ENCODE assay signal across 16 cellular contexts in genomic region chr5:126651013-126651577, GRCh38.
"Had no signal": no experiment of that assay in that cellular context is flagged by ENCODE, and none has a peak within 500 bp of the region (broad histone marks: within the 10 kb centered on the region; RNA-seq: fewer than 3 reads in every experiment).

No MANE protein-coding gene starts in this region.

- H3K36me3 Mint-ChIP-seq: naive thymus-derived CD4-positive, alpha-beta T cell; stimulated activated effector memory CD8-positive, alpha-beta T cell treated with anti-CD3 and anti-CD28 coated beads, Interleukin-12 subunit alpha, Interleukin-12 subunit beta, amount 100 ng/mL, for 72 hours had no signal

- H3K27ac ChIP-seq: heart right ventricle, uterus had no signal

- ATAC-seq: activated naive CD8-positive, alpha-beta T cell treated with anti-CD3 and anti-CD28 coated beads, Interleukin-2, amount 50 U/mL, for 24 hours; activated T-helper 17 cell treated with anti-CD3 and anti-CD28 coated beads, Interleukin-2, amount 50 U/mL, for 72 hours; heart right ventricle; left cardiac atrium; mucosa of descending colon; naive thymus-derived CD4-positive, alpha-beta T cell; stimulated activated effector memory CD8-positive, alpha-beta T cell treated with anti-CD3 and anti-CD28 coated beads, Interleukin-12 subunit alpha, Interleukin-12 subunit beta, amount 100 ng/mL, for 72 hours had no signal

- H3K4me3 Mint-ChIP-seq: activated naive CD4-positive, alpha-beta T cell treated with anti-CD3 and anti-CD28 coated beads for 36 hours; activated naive CD8-positive, alpha-beta T cell treated with anti-CD3 and anti-CD28 coated beads, Interleukin-2, amount 50 U/mL, for 24 hours; activated T-helper 17 cell treated with anti-CD3 and anti-CD28 coated beads, Interleukin-2, amount 50 U/mL, for 72 hours; naive thymus-derived CD4-positive, alpha-beta T cell; stimulated activated effector memory CD8-positive, alpha-beta T cell treated with anti-CD3 and anti-CD28 coated beads, Interleukin-12 subunit alpha, Interleukin-12 subunit beta, amount 100 ng/mL, for 72 hours had no signal

- H3K36me3 ChIP-seq: heart right ventricle, uterus had no signal

- H3K4me1 ChIP-seq: heart right ventricle, uterus had no signal

- H3K9me3 ChIP-seq: heart right ventricle, mucosa of descending colon, uterus had no signal

- H3K4me3 ChIP-seq: heart right ventricle, mucosa of descending colon, uterus had no signal

- DNase-seq: activated CD4-positive, CD25-positive, alpha-beta regulatory T cell treated with anti-CD3 and anti-CD28 coated beads, Interleukin-2, amount 50 U/mL, for 72 hours; activated naive CD4-positive, alpha-beta T cell treated with anti-CD3 and anti-CD28 coated beads for 36 hours; activated naive CD8-positive, alpha-beta T cell treated with anti-CD3 and anti-CD28 coated beads, Interleukin-2, amount 50 U/mL, for 24 hours; activated T-cell treated with anti-CD3 and anti-CD28 coated beads for 4 hours; heart right ventricle; left cardiac atrium; mammary epithelial cell; mucosa of descending colon; naive thymus-derived CD4-positive, alpha-beta T cell; retina; uterus had no signal

- H3K27ac Mint-ChIP-seq: activated naive CD4-positive, alpha-beta T cell treated with anti-CD3 and anti-CD28 coated beads for 36 hours; activated naive CD8-positive, alpha-beta T cell treated with anti-CD3 and anti-CD28 coated beads, Interleukin-2, amount 50 U/mL, for 24 hours; activated T-helper 17 cell treated with anti-CD3 and anti-CD28 coated beads, Interleukin-2, amount 50 U/mL, for 72 hours; naive thymus-derived CD4-positive, alpha-beta T cell; stimulated activated effector memory CD8-positive, alpha-beta T cell treated with anti-CD3 and anti-CD28 coated beads, Interleukin-12 subunit alpha, Interleukin-12 subunit beta, amount 100 ng/mL, for 72 hours had no signal

- H3K27me3 ChIP-seq: uterus had no signal

- H3K9me3 Mint-ChIP-seq: activated naive CD4-positive, alpha-beta T cell treated with anti-CD3 and anti-CD28 coated beads for 36 hours; activated naive CD8-positive, alpha-beta T cell treated with anti-CD3 and anti-CD28 coated beads, Interleukin-2, amount 50 U/mL, for 24 hours; activated T-helper 17 cell treated with anti-CD3 and anti-CD28 coated beads, Interleukin-2, amount 50 U/mL, for 72 hours; stimulated activated effector memory CD8-positive, alpha-beta T cell treated with anti-CD3 and anti-CD28 coated beads, Interleukin-12 subunit alpha, Interleukin-12 subunit beta, amount 100 ng/mL, for 72 hours had no signal

- H3K4me1 Mint-ChIP-seq: activated naive CD8-positive, alpha-beta T cell treated with anti-CD3 and anti-CD28 coated beads, Interleukin-2, amount 50 U/mL, for 24 hours; activated T-helper 17 cell treated with anti-CD3 and anti-CD28 coated beads, Interleukin-2, amount 50 U/mL, for 72 hours; naive thymus-derived CD4-positive, alpha-beta T cell; stimulated activated effector memory CD8-positive, alpha-beta T cell treated with anti-CD3 and anti-CD28 coated beads, Interleukin-12 subunit alpha, Interleukin-12 subunit beta, amount 100 ng/mL, for 72 hours had no signal

- FAIRE-seq: astrocyte, bronchial epithelial cell, frontal cortex had no signal
